Comparison of ENCODE assay signal across 8 cellular contexts in genomic region chr22:21651521-21652009, GRCh38. TPM values are rescaled to one million over a fixed set of nuclear protein-coding genes. Genes with fewer than 3 reads are reported as not detected.
A peak's percentile ranks its signal among the peaks of the same experiment; 100 is the strongest.
DNase-seq lines count a peak whose midpoint lies in the region; ATAC-seq, FAIRE-seq and TF ChIP-seq lines count a peak whose summit lies in the region.

No MANE protein-coding gene starts in this region.

- no peak overlapping the region for H3K27ac Mint-ChIP-seq in CD4-positive, alpha-beta T cell

- FAIRE-seq in urothelium cell line (lab: Jason Lieb, UNC), result no peak

- no peaks in the 10 kb centered on the region for H3K27me3 ChIP-seq in CD4-positive, alpha-beta T cell (ENCODE audit: control insufficient read depth, insufficient read depth, low read length)
- H3K27me3 ChIP-seq in PC-3 (ENCODE audit: low read length), result no peaks in the 10 kb centered on the region
- H3K27me3 ChIP-seq in psoas muscle (ENCODE audit: insufficient read depth in 3 of 3, low read length in 2 of 3), result no peaks in the 10 kb centered on the region

- H3K4me1 ChIP-seq in PC-3 (ENCODE audit: insufficient read depth, low read length) (no peaks in the 10 kb centered on the region), psoas muscle (peaks cover 10% of the 10 kb centered on the region)

- peak overlapping the region; percentile 87 for H3K4me3 Mint-ChIP-seq in CD4-positive, alpha-beta T cell

- H3K4me3 ChIP-seq in PC-3 (ENCODE audit: low read length) (peak overlapping the region; percentile 83), fibroblast of pulmonary artery (replicated peaks; ENCODE audit: low read depth, low read length) (peak overlapping the region; percentile 73), psoas muscle (peak overlapping the region; percentile 66)

- no peak for DNase-seq in CD4-positive, alpha-beta T cell
- DNase-seq in PC-3 (peak; percentile 9), fibroblast of pulmonary artery (ENCODE audit: low read depth) (no peak), psoas muscle (no peak), NOMO-1 treated with DMSO at 0.1 percent for 48 hours (lab: John Stamatoyannopoulos, UW; ENCODE audit: unreplicated experiment) (no peak), urothelium cell line (ENCODE audit: low spot score) (no peak), NCI-H526 treated with DMSO at 0.1 percent for 48 hours (lab: John Stamatoyannopoulos, UW) (no peak)

- peak overlapping the region; percentile 96 for H3K4me2 ChIP-seq in PC-3 (ENCODE audit: low read length)

- H3K36me3 ChIP-seq in PC-3 (ENCODE audit: low read depth, low read length) (no peaks in the 10 kb centered on the region), psoas muscle (ENCODE audit: insufficient read depth in 1 of 2, low read depth in 1 of 2) (no peaks in the 10 kb centered on the region)

- POLR2A ChIA-PET in CD4-positive, alpha-beta T cell (lab: Charles Lee), result interaction anchor here (2.1 to 4.4 kb wide), 2 partner anchors 9 to 23 kb away, joined by 10 to 32 read pairs; partner anchors contain the start of gene SDF2L1
- POLR2A ChIA-PET in PC-3 (lab: Charles Lee; ENCODE audit: unreplicated experiment), result no interaction called here

- H3K36me3 Mint-ChIP-seq in CD4-positive, alpha-beta T cell (ENCODE audit: low read depth), result peaks cover 8% of the 10 kb centered on the region

- no peaks in the 10 kb centered on the region for H3F3A ChIP-seq in PC-3 (ENCODE audit: low read length, unreplicated experiment)

- no peaks in the 10 kb centered on the region for H3K27me3 Mint-ChIP-seq in CD4-positive, alpha-beta T cell

- H4K20me1 ChIP-seq in PC-3 (ENCODE audit: low read length), result no peaks in the 10 kb centered on the region

- H2AFZ ChIP-seq in PC-3 (ENCODE audit: low read length), result peak overlapping the region; percentile 98

- CTCF ChIA-PET in CD4-positive, alpha-beta T cell (lab: Charles Lee), result interaction anchor here (1.0 kb wide), 1 partner anchor 9 kb away, joined by 4 read pairs; the partner anchor contains the start of gene SDF2L1
- CTCF ChIA-PET in PC-3 (lab: Charles Lee), result interaction anchor here (0.7 kb wide), 1 partner anchor 868 kb away, joined by 3 read pairs; no protein-coding TSS in a partner anchor

- 2% methylated on average over 29 of the region's 29 CpGs for WGBS in psoas muscle, 3 donors

- no peak for TF ChIP-seq CTCF in CD4-positive, alpha-beta T cell (IDR thresholded peaks at IDR 0.05)
- TF ChIP-seq CTCF in PC-3 (conservative IDR thresholded peaks at IDR 0.05; ENCODE audit: low read depth, low read length) (no peak), fibroblast of pulmonary artery (IDR thresholded peaks at IDR 0.05; ENCODE audit: low read length, missing control alignments) (no peak), psoas muscle (IDR thresholded peaks at IDR 0.05) (no peak)

- peaks cover 32% of the 10 kb centered on the region for H3K4me1 Mint-ChIP-seq in CD4-positive, alpha-beta T cell (ENCODE audit: low read depth)

- intact Hi-C loops in CD4-positive, alpha-beta T cell (cut with DNase I, micrococcal nuclease), result no loop called here
- intact Hi-C loops in PC-3 (cut with micrococcal nuclease), result no loop called here
- intact Hi-C loops in psoas muscle (cut with DNase I), result no loop called here

- H3K79me2 ChIP-seq in PC-3 (ENCODE audit: low read length), result peaks cover 13% of the 10 kb centered on the region

- H3K9me3 Mint-ChIP-seq in CD4-positive, alpha-beta T cell, result no peaks in the 10 kb centered on the region

- H3K9me3 ChIP-seq in CD4-positive, alpha-beta T cell (ENCODE audit: control insufficient read depth, low read length), result no peaks in the 10 kb centered on the region
- no peaks in the 10 kb centered on the region for H3K9me3 ChIP-seq in PC-3 (ENCODE audit: low read length)
- H3K9me3 ChIP-seq in psoas muscle, result no peaks in the 10 kb centered on the region

- ATAC-seq in CD4-positive, alpha-beta T cell (ENCODE audit: poor library complexity), result no peak
- ATAC-seq in GM21717 (IDR thresholded peaks at IDR 0.05; ENCODE audit: unreplicated experiment) (peak; percentile 29), PC-3 (peak; percentile 17), psoas muscle (peak; percentile 7 to 51 (median 29))

- no peaks in the 10 kb centered on the region for H3K9me2 ChIP-seq in PC-3 (replicated peaks; ENCODE audit: low read length)

- peak overlapping the region; percentile 81 for H3K9ac ChIP-seq in PC-3 (ENCODE audit: low read length)

- H3K27ac ChIP-seq in CD4-positive, alpha-beta T cell (ENCODE audit: low read depth, low read length), result no peak overlapping the region
- H3K27ac ChIP-seq in PC-3 (ENCODE audit: low read length), result peak overlapping the region; percentile 23; the same call in 1 of the 2 replicates
- no peak overlapping the region for H3K27ac ChIP-seq in psoas muscle

- no TSS peak for BruUV-seq in PC-3 (replicated peaks; lab: Mats Ljungman, UMichigan)

RNA-seq across cellular contexts. Expression of gene SDF2L1, which starts 9.5 kb away (rescaled TPM):
- 10 to 100 TPM; 20.0 to 21.2 TPM for total RNA-seq in CD4-positive, alpha-beta T cell
- total RNA-seq in PC-3 (2014; rRNA removed) (180 and 214 TPM in 2 replicates), psoas muscle (10 to 100 TPM in 3 of 4 donors, 1 to 10 TPM in 1; 6.9 to 13.0 (median 11.6) TPM)
- 10 to 100 TPM; 16.8 to 53.5 (median 26.0) TPM for polyA plus RNA-seq in psoas muscle

RNA-seq across cellular contexts. Expression of gene PPIL2, which starts 14.2 kb away (rescaled TPM):
- 10 to 100 TPM; 43.8 to 46.2 TPM for total RNA-seq in CD4-positive, alpha-beta T cell
- total RNA-seq in PC-3 (2014; rRNA removed) (32.3 and 33.7 TPM in 2 replicates), psoas muscle (10 to 100 TPM; 19.3 to 31.6 (median 21.6) TPM)
- 10 to 100 TPM; 15.6 to 24.7 (median 17.4) TPM for polyA plus RNA-seq in psoas muscle

RNA-seq across cellular contexts. Expression of gene CCDC116, which starts 19.0 kb away (rescaled TPM):
- under 1 TPM; 0.14 to 0.20 TPM for total RNA-seq in CD4-positive, alpha-beta T cell
- total RNA-seq in PC-3 (2014; rRNA removed) (not detected in 2 replicates), psoas muscle (under 1 TPM; 0.13 to 0.24 (median 0.20) TPM)
- polyA plus RNA-seq in psoas muscle, result under 1 TPM; 0.07 to 0.32 (median 0.14) TPM

RNA-seq across cellular contexts. Expression of gene YDJC, which starts 21.7 kb away (rescaled TPM):
- 10 to 100 TPM; 23.9 to 25.2 TPM for total RNA-seq in CD4-positive, alpha-beta T cell
- total RNA-seq in PC-3 (2014; rRNA removed) (79.4 and 122 TPM in 2 replicates), psoas muscle (1 to 10 TPM; 2.4 to 5.4 (median 3.3) TPM)
- polyA plus RNA-seq in psoas muscle, result 1 to 10 TPM; 3.6 to 5.8 (median 4.0) TPM
